In genomic region chr16:4297480-4297879, GRCh38 we compare ENCODE assay signal across 1 cellular context.
TF ChIP-seq lines count a peak whose summit lies in the region.

No MANE protein-coding gene starts in this region.

TF ChIP-seq in H1, 55 proteins besides CTCF, POLR2A, EP300 and RAD21:
- no peak for TF ChIP-seq EZH2 (IDR thresholded peaks at IDR 0.05; ENCODE audit: low read depth, low read length, severe bottlenecking)
- no peak for TF ChIP-seq POU5F1 (IDR thresholded peaks at IDR 0.05; ENCODE audit: low read depth, low read length)
- TF ChIP-seq SRF (IDR thresholded peaks at IDR 0.05; ENCODE audit: low read depth, low read length), result no peak
- no peak for TF ChIP-seq BCL11A (IDR thresholded peaks at IDR 0.05; ENCODE audit: low read depth in 2 of 2, low read length in 2 of 2)
- no peak for TF ChIP-seq SP1 (IDR thresholded peaks at IDR 0.05; ENCODE audit: low read depth, low read length)
- no peak for TF ChIP-seq CTBP2 (IDR thresholded peaks at IDR 0.05; ENCODE audit: borderline replicate concordance, insufficient read depth, insufficient read length, low read length)
- no peak for TF ChIP-seq JUND (IDR thresholded peaks at IDR 0.05; ENCODE audit: low read length)
- TF ChIP-seq SP2 (IDR thresholded peaks at IDR 0.05; ENCODE audit: low read length), result no peak
- TF ChIP-seq SUZ12 (IDR thresholded peaks at IDR 0.05; ENCODE audit: low read length), result no peak
- TF ChIP-seq CBX5 (IDR thresholded peaks at IDR 0.05; ENCODE audit: low read depth, low read length), result no peak
- TF ChIP-seq PHF8 (conservative IDR thresholded peaks at IDR 0.05; ENCODE audit: low read depth, low read length), result no peak
- no peak for TF ChIP-seq ASH2L (IDR thresholded peaks at IDR 0.05; ENCODE audit: low read length)
- TF ChIP-seq BACH1 (IDR thresholded peaks at IDR 0.05; ENCODE audit: low read length), result no peak
- TF ChIP-seq E2F6 (IDR thresholded peaks at IDR 0.05), result no peak
- TF ChIP-seq CHD2 (IDR thresholded peaks at IDR 0.05; ENCODE audit: low read length), result no peak
- TF ChIP-seq TAF7 (optimal IDR thresholded peaks at IDR 0.05; ENCODE audit: borderline replicate concordance, low read depth, low read length), result no peak
- no peak for TF ChIP-seq BRCA1 (IDR thresholded peaks at IDR 0.05; ENCODE audit: low read depth, low read length)
